Comparison of ENCODE assay signal across 8 cellular contexts in the genomic region with DNA sequence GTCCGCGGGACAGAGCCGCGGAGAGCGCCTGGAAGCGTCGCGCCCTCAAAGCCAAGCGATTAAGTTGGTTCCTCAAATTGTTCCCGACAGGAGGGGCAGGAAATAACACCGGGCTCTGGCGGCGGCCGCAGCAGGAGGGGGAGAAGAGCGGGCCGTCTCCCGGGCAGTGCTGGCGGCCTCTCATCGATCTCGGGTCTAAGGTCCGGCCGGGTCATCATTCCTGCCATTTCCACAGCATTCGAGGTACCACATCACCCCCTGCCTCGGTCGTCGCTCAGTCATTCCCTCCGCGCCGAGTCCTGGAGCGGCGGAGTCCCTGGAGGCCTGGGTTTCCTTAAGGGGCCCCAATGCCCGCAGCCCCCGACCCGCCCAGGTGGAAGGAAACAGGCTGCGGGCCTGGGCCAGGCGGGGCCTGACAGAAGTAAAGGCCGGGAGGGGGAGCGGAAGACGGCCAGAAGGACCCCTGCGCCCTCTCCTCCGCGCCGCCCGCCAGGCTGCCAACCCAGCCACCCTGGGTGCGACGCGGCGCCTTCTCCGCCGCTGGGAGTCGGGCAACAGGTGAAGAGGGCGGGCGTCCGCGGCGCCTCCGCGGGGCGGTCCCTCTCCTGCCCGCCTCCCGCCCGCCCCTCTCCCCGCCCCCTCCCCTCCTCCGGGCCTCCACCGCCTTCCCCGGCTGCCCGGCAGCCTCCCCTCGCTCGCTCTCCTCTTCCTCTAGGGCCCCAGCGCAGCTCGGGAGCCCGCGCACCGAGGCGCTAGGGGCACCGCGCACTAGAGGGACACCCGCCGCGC. TPM values are rescaled to one million over a fixed set of nuclear protein-coding genes. Genes with fewer than 3 reads are reported as not detected.
A peak's percentile ranks its signal among the peaks of the same experiment; 100 is the strongest.
DNase-seq lines count a peak whose midpoint lies in the region; ATAC-seq, FAIRE-seq and TF ChIP-seq lines count a peak whose summit lies in the region.

A gene with protein sequence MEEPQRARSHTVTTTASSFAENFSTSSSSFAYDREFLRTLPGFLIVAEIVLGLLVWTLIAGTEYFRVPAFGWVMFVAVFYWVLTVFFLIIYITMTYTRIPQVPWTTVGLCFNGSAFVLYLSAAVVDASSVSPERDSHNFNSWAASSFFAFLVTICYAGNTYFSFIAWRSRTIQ (plus strand): TSS at position 654 of the 789 bp plus-strand sequence. CDS start 293 bp downstream, outside the sequence.

- peaks cover 13% of the 10 kb centered on the region for H3K4me1 ChIP-seq in astrocyte (ENCODE audit: insufficient read depth, low read length)
- H3K4me1 ChIP-seq in iPS-18a (ENCODE audit: control insufficient read depth, low read depth, low read length) = peaks cover 10% of the 10 kb centered on the region

- no peaks in the 10 kb centered on the region for H3K36me3 Mint-ChIP-seq in astrocyte (ENCODE audit: low read depth, unreplicated experiment)

- peak; percentile 66 for ATAC-seq in GM19324 (IDR thresholded peaks at IDR 0.05; ENCODE audit: low FRiP score, unreplicated experiment)
- ATAC-seq in GM21619 (IDR thresholded peaks at IDR 0.05; ENCODE audit: unreplicated experiment) = no peak

- H3K79me2 ChIP-seq in astrocyte (ENCODE audit: insufficient read depth, low read length) = no peaks in the 10 kb centered on the region

- POLR2A ChIA-PET in AG04450 (lab: Yijun Ruan, JAX) = no interaction called here

- TF ChIP-seq CTCF in AG04450 (IDR thresholded peaks at IDR 0.05; ENCODE audit: low read depth, low read length) (no peak), astrocyte (IDR thresholded peaks at IDR 0.05; ENCODE audit: insufficient read depth, low read depth, low read length) (no peak)

- no peaks in the 10 kb centered on the region for H3K36me3 ChIP-seq in astrocyte (ENCODE audit: insufficient read depth, low read length)
- no peaks in the 10 kb centered on the region for H3K36me3 ChIP-seq in iPS-18a (ENCODE audit: control insufficient read depth, low read depth, low read length)

- no peak for FAIRE-seq in astrocyte (lab: Jason Lieb, UNC)

- H3K27me3 ChIP-seq in AG04450 (ENCODE audit: control insufficient read depth, insufficient read depth, low read length) (peaks cover 48% of the 10 kb centered on the region), astrocyte (ENCODE audit: insufficient read depth, low read length) (peaks cover 12% of the 10 kb centered on the region), iPS-18a (ENCODE audit: control insufficient read depth, insufficient read depth, low read length) (peaks cover 45% of the 10 kb centered on the region)

- no peak within 1 kb of the TSS for H3K27ac Mint-ChIP-seq in astrocyte (ENCODE audit: unreplicated experiment)

- DNase-seq in AG04450 (ENCODE audit: low read depth, low spot score) = no peak
- DNase-seq in LoVo (ENCODE audit: low spot score) = peak; percentile 80
- peak; percentile 46 to 76 (median 61) for DNase-seq in T-helper 1 cell
- DNase-seq in astrocyte (ENCODE audit: low read depth) = no peak
- DNase-seq in stimulated activated CD4-positive, alpha-beta T cell treated with anti-CD3 and anti-CD28 coated beads, Interleukin-12 subunit alpha, Interleukin-12 subunit beta, amount 100 ng/mL, for 24 hours (ENCODE audit: low read depth in 2 of 2) = peak; percentile 26 to 52

- peak within 1 kb of the TSS; percentile 97 for H2AFZ ChIP-seq in astrocyte (ENCODE audit: low read depth, low read length)

- H3K9me3 ChIP-seq in AG04450 (ENCODE audit: control insufficient read depth, insufficient read depth, low read length) (peaks cover 2% of the 10 kb centered on the region; the same call in 1 of the 2 replicates), astrocyte (ENCODE audit: insufficient read depth, low read depth, low read length) (no peaks in the 10 kb centered on the region), iPS-18a (ENCODE audit: control insufficient read depth, low read depth, low read length) (no peaks in the 10 kb centered on the region)

- H3K9ac ChIP-seq in astrocyte (ENCODE audit: low read length) = peak within 1 kb of the TSS; percentile 76
- no peak within 1 kb of the TSS for H3K9ac ChIP-seq in iPS-18a (ENCODE audit: low read length)

- peaks cover 29% of the 10 kb centered on the region for H3K27me3 Mint-ChIP-seq in astrocyte (ENCODE audit: low read depth, unreplicated experiment)

- peak within 1 kb of the TSS; percentile 98 for H3K4me2 ChIP-seq in astrocyte (ENCODE audit: low read length)

- H3K4me3 Mint-ChIP-seq in astrocyte (ENCODE audit: unreplicated experiment) = peak within 1 kb of the TSS; percentile 86

- H3K9me3 Mint-ChIP-seq in astrocyte (ENCODE audit: unreplicated experiment) = peaks cover 6% of the 10 kb centered on the region

- no peaks in the 10 kb centered on the region for H3K4me1 Mint-ChIP-seq in astrocyte (ENCODE audit: low read depth, unreplicated experiment)

- H4K20me1 ChIP-seq in astrocyte (ENCODE audit: insufficient read depth, low read length) = peaks cover 9% of the 10 kb centered on the region

- no peak within 1 kb of the TSS for H3K27ac ChIP-seq in AG04450 (ENCODE audit: low read depth, low read length)
- no peak within 1 kb of the TSS for H3K27ac ChIP-seq in astrocyte (ENCODE audit: low read depth, low read length)
- no peak within 1 kb of the TSS for H3K27ac ChIP-seq in iPS-18a (ENCODE audit: low read length)

- CTCF ChIA-PET in AG04450 (lab: Charles Lee) = no interaction called here

- H3K4me3 ChIP-seq in AG04450 (ENCODE audit: low read depth, low read length) = peak within 1 kb of the TSS; percentile 57
- H3K4me3 ChIP-seq in astrocyte (ENCODE audit: insufficient read depth, low read depth, low read length) = peak within 1 kb of the TSS; percentile 84
- H3K4me3 ChIP-seq in iPS-18a (ENCODE audit: low read length) = peak within 1 kb of the TSS; percentile 76

RNA-seq across cellular contexts. Expression of the gene that starts here (rescaled TPM):
- polyA plus RNA-seq in AG04450 (2011; rRNA removed) = 0.22 and 0.31 TPM in 2 replicates
- not detected in 2 replicates for polyA minus RNA-seq in AG04450 (2011; rRNA and poly(A)+ RNA removed)
- total RNA-seq in astrocyte = 1.6 TPM in 2 replicates

Comparison
In these comparisons a context has a peak if more than half of its experiments do, and no peak if none do; other contexts are left out.
1. DNase-seq: peak in LoVo (single experiment), T-helper 1 cell (5 of 5) and stimulated activated CD4-positive, alpha-beta T cell treated with anti-CD3 and anti-CD28 coated beads, Interleukin-12 subunit alpha, Interleukin-12 subunit beta, amount 100 ng/mL, for 24 hours (2 of 2); none in AG04450 (single experiment) and astrocyte (single experiment).
2. Peak in every context shown above with its lines, with median percentiles within 50 percentile points of each other: H3K4me3 ChIP-seq.